Comparison of ENCODE assay signal across 13 cellular contexts in genomic region chr13:48194392-48194754, GRCh38. TPM values are rescaled to one million over a fixed set of nuclear protein-coding genes. Genes with fewer than 3 reads are reported as not detected.
A peak's percentile ranks its signal among the peaks of the same experiment; 100 is the strongest.
DNase-seq lines count a peak whose midpoint lies in the region; ATAC-seq and TF ChIP-seq lines count a peak whose summit lies in the region.
"Had no signal": no experiment of that assay in that cellular context is flagged by ENCODE, and none has a peak within 500 bp of the region (broad histone marks: within the 10 kb centered on the region; RNA-seq: fewer than 3 reads in every experiment).

No MANE protein-coding gene starts in this region.

- H3K27ac ChIP-seq in coronary artery: no peak overlapping the region
- H3K27ac ChIP-seq: hepatocyte, sigmoid colon, VCaP had no signal

- H3K4me3 ChIP-seq in fibroblast of villous mesenchyme (ENCODE audit: low read depth, low read length) (no peak overlapping the region), coronary artery (no peak overlapping the region)
- H3K4me3 ChIP-seq: hepatocyte, sigmoid colon had no signal

- peak; percentile 80 for ATAC-seq in GM21423 (IDR thresholded peaks at IDR 0.05; ENCODE audit: unreplicated experiment)

- DNase-seq in GM10266 (ENCODE audit: extremely low spot score) (peak; percentile 29), Kasumi-1 (lab: John Stamatoyannopoulos, UW) (peak; percentile 38 to 80), fibroblast of villous mesenchyme (ENCODE audit: low read depth) (peak; percentile 7), NCI-H2081 treated with DMSO at 0.1 percent for 48 hours (lab: John Stamatoyannopoulos, UW) (no peak), NCI-H128 (lab: John Stamatoyannopoulos, UW; ENCODE audit: unreplicated experiment) (no peak), coronary artery (ENCODE audit: low spot score) (no peak), GM03348 (ENCODE audit: low spot score) (no peak)
- DNase-seq: DMS79, NCI-H2081, sigmoid colon had no signal

- no peak for TF ChIP-seq CTCF in GM10266 (IDR thresholded peaks at IDR 0.05; ENCODE audit: control insufficient read depth, insufficient read depth, low read depth, missing control alignments)
- no peak for TF ChIP-seq CTCF in fibroblast of villous mesenchyme (IDR thresholded peaks at IDR 0.05; ENCODE audit: insufficient read depth, low read depth, low read length)
- no peak for TF ChIP-seq CTCF in coronary artery (IDR thresholded peaks at IDR 0.05)

RNA-seq across cellular contexts. Expression of gene ITM2B, which starts 38.6 kb away (rescaled TPM):
- 112 and 122 TPM in 2 replicates for total RNA-seq in fibroblast of villous mesenchyme

Comparison
In these comparisons a context has a peak if more than half of its experiments do, and no peak if none do; other contexts are left out.
1. DNase-seq: peak in GM10266 (single experiment), Kasumi-1 (2 of 2) and fibroblast of villous mesenchyme (single experiment); none in NCI-H2081 treated with DMSO at 0.1 percent for 48 hours (single experiment), NCI-H128 (single experiment), coronary artery (single experiment) and GM03348 (single experiment).